Comparison of ENCODE assay signal across 11 cellular contexts in genomic region chr11:62687508-62688396, GRCh38. TPM values are rescaled to one million over a fixed set of nuclear protein-coding genes. Genes with fewer than 3 reads are reported as not detected.
A peak's percentile ranks its signal among the peaks of the same experiment; 100 is the strongest.
DNase-seq lines count a peak whose midpoint lies in the region; ATAC-seq and TF ChIP-seq lines count a peak whose summit lies in the region.
"Had no signal": no experiment of that assay in that cellular context is flagged by ENCODE, and none has a peak within 500 bp of the region (broad histone marks: within the 10 kb centered on the region; RNA-seq: fewer than 3 reads in every experiment).

No MANE protein-coding gene starts in this region.

- CTCF ChIA-PET in CD4-positive, alpha-beta T cell (lab: Charles Lee) = no interaction called here

- no peaks in the 10 kb centered on the region for H3K36me3 ChIP-seq in mucosa of descending colon (ENCODE audit: low read depth)

- peaks cover 10% of the 10 kb centered on the region for H3K27me3 ChIP-seq in CD4-positive, alpha-beta T cell (ENCODE audit: control insufficient read depth, insufficient read depth, low read length)

- H3K36me3 Mint-ChIP-seq in natural killer cell treated with Interleukin-12 subunit alpha and Interleukin-12 subunit beta and Interleukin-15 and Interleukin-18, amount 100 ng/mL, for 72 hours = peaks cover 5% of the 10 kb centered on the region
- no peaks in the 10 kb centered on the region for H3K36me3 Mint-ChIP-seq in natural killer cell
- peaks cover 19% of the 10 kb centered on the region for H3K36me3 Mint-ChIP-seq in CD4-positive, alpha-beta T cell (ENCODE audit: low read depth)

- H3K9me3 Mint-ChIP-seq in natural killer cell treated with Interleukin-12 subunit alpha and Interleukin-12 subunit beta and Interleukin-15 and Interleukin-18, amount 100 ng/mL, for 72 hours = no peaks in the 10 kb centered on the region
- H3K9me3 Mint-ChIP-seq in natural killer cell = no peaks in the 10 kb centered on the region
- H3K9me3 Mint-ChIP-seq in CD4-positive, alpha-beta T cell = no peaks in the 10 kb centered on the region
- H3K9me3 Mint-ChIP-seq: immature natural killer cell; T-helper 1 cell treated with Interleukin-12 subunit alpha and Interleukin-12 subunit beta and Interleukin-4 antibody, amounts not matched to agents 30 μg/mL and 1 μg/mL, for 36 hours had no signal

- POLR2A ChIA-PET in CD4-positive, alpha-beta T cell (lab: Charles Lee) = interaction anchor here (1.0 to 1.6 kb wide), 3 partner anchors 18 to 35 kb away, joined by 3 to 5 read pairs (median 3); partner anchors contain the start of genes C11orf98, CSKMT and INTS5

- intact Hi-C loops in natural killer cell (cut with micrococcal nuclease) (no loop called here), mucosa of descending colon (cut with DNase I, micrococcal nuclease) (no loop called here)
- intact Hi-C loops in CD4-positive, alpha-beta T cell (cut with DNase I, micrococcal nuclease) = no loop called here

- H3K9me3 ChIP-seq in mucosa of descending colon = no peaks in the 10 kb centered on the region
- H3K9me3 ChIP-seq in CD4-positive, alpha-beta T cell (ENCODE audit: control insufficient read depth, low read length) = no peaks in the 10 kb centered on the region

- H3K4me1 ChIP-seq in mucosa of descending colon (ENCODE audit: low read depth) = peaks cover 5% of the 10 kb centered on the region

- peaks cover 5 to 7% of the 10 kb centered on the region in 2 donors for H3K27me3 Mint-ChIP-seq in natural killer cell treated with Interleukin-12 subunit alpha and Interleukin-12 subunit beta and Interleukin-15 and Interleukin-18, amount 100 ng/mL, for 72 hours
- peaks cover 0 to 9% of the 10 kb centered on the region in 2 donors for H3K27me3 Mint-ChIP-seq in natural killer cell (ENCODE audit: low read depth in 2 of 2)
- peaks cover 11% of the 10 kb centered on the region for H3K27me3 Mint-ChIP-seq in CD4-positive, alpha-beta T cell

- H3K4me3 ChIP-seq in mucosa of descending colon = no peak overlapping the region

- TF ChIP-seq CTCF in natural killer cell (IDR thresholded peaks at IDR 0.05) (no peak), mucosa of descending colon (IDR thresholded peaks at IDR 0.05) (no peak)
- no peak for TF ChIP-seq CTCF in CD4-positive, alpha-beta T cell (IDR thresholded peaks at IDR 0.05)

- ATAC-seq in natural killer cell treated with Interleukin-12 subunit alpha and Interleukin-12 subunit beta and Interleukin-15 and Interleukin-18, amount 100 ng/mL, for 72 hours = peak; percentile 15 to 40
- ATAC-seq in natural killer cell (no peak), mucosa of descending colon (peak; percentile 37)
- ATAC-seq in CD4-positive, alpha-beta T cell (ENCODE audit: poor library complexity) = no peak

- H3K27ac ChIP-seq in caudate nucleus (ENCODE audit: low read depth, low read length) = no peak overlapping the region
- H3K27ac ChIP-seq in CD4-positive, alpha-beta T cell (ENCODE audit: low read depth, low read length) = no peak overlapping the region
- H3K27ac ChIP-seq: KMS-11 had no signal

- H3K4me1 Mint-ChIP-seq in natural killer cell treated with Interleukin-12 subunit alpha and Interleukin-12 subunit beta and Interleukin-15 and Interleukin-18, amount 100 ng/mL, for 72 hours (ENCODE audit: low read depth in 2 of 2) = no peaks in the 10 kb centered on the region
- H3K4me1 Mint-ChIP-seq in natural killer cell = no peaks in the 10 kb centered on the region
- H3K4me1 Mint-ChIP-seq in CD4-positive, alpha-beta T cell (ENCODE audit: low read depth) = no peaks in the 10 kb centered on the region
- H3K4me1 Mint-ChIP-seq: immature natural killer cell had no signal

- DNase-seq in natural killer cell treated with Interleukin-12 subunit alpha and Interleukin-12 subunit beta and Interleukin-15 and Interleukin-18, amount 100 ng/mL, for 72 hours (ENCODE audit: low spot score) = no peak
- no peak for DNase-seq in natural killer cell
- peak in 1 of 3 donors; percentile 56 for DNase-seq in mucosa of descending colon
- DNase-seq in caudate nucleus (lab: John Stamatoyannopoulos, UW) = no peak
- no peak for DNase-seq in CD4-positive, alpha-beta T cell
- DNase-seq in HK-2 (ENCODE audit: unreplicated experiment) = no peak
- DNase-seq: dermis blood vessel endothelial cell, immature natural killer cell, NCI-H774 had no signal

- no peak overlapping the region for H3K27ac Mint-ChIP-seq in natural killer cell treated with Interleukin-12 subunit alpha and Interleukin-12 subunit beta and Interleukin-15 and Interleukin-18, amount 100 ng/mL, for 72 hours
- no peak overlapping the region for H3K27ac Mint-ChIP-seq in natural killer cell
- H3K27ac Mint-ChIP-seq in CD4-positive, alpha-beta T cell = no peak overlapping the region
- H3K27ac Mint-ChIP-seq: immature natural killer cell; T-helper 1 cell treated with Interleukin-12 subunit alpha and Interleukin-12 subunit beta and Interleukin-4 antibody, amounts not matched to agents 30 μg/mL and 1 μg/mL, for 36 hours had no signal

- H3K4me3 Mint-ChIP-seq in natural killer cell treated with Interleukin-12 subunit alpha and Interleukin-12 subunit beta and Interleukin-15 and Interleukin-18, amount 100 ng/mL, for 72 hours = no peak overlapping the region
- H3K4me3 Mint-ChIP-seq in natural killer cell = no peak overlapping the region
- H3K4me3 Mint-ChIP-seq in CD4-positive, alpha-beta T cell = no peak overlapping the region
- H3K4me3 Mint-ChIP-seq: immature natural killer cell; T-helper 1 cell treated with Interleukin-12 subunit alpha and Interleukin-12 subunit beta and Interleukin-4 antibody, amounts not matched to agents 30 μg/mL and 1 μg/mL, for 36 hours had no signal

RNA-seq across cellular contexts. Expression of gene LRRN4CL, which starts 1.6 kb away (rescaled TPM):
- total RNA-seq in natural killer cell treated with Interleukin-12 subunit alpha and Interleukin-12 subunit beta and Interleukin-15 and Interleukin-18, amount 100 ng/mL, for 72 hours = under 1 TPM; 0.36 to 0.52 TPM
- not detected for total RNA-seq in natural killer cell
- total RNA-seq in mucosa of descending colon = 10 to 100 TPM in 1 of 3 donors, 1 to 10 TPM in 2; 1.2 to 11.5 (median 5.6) TPM
- total RNA-seq in CD4-positive, alpha-beta T cell = not detected

RNA-seq across cellular contexts. Expression of gene UBXN1, which starts 8.9 kb away (rescaled TPM):
- total RNA-seq in natural killer cell treated with Interleukin-12 subunit alpha and Interleukin-12 subunit beta and Interleukin-15 and Interleukin-18, amount 100 ng/mL, for 72 hours = 100 to 1,000 TPM in 1 of 2 donors, 10 to 100 TPM in 1; 91.1 to 124 TPM
- 100 to 1,000 TPM; 179 to 238 (median 238) TPM for total RNA-seq in natural killer cell
- 100 to 1,000 TPM in 1 of 3 donors, 10 to 100 TPM in 2; 79.2 to 138 (median 87.3) TPM for total RNA-seq in mucosa of descending colon
- total RNA-seq in CD4-positive, alpha-beta T cell = 100 to 1,000 TPM; 196 to 222 TPM

RNA-seq across cellular contexts. Expression of gene LBHD1, which starts 15.7 kb away (rescaled TPM):
- 10 to 100 TPM; 20.9 to 33.7 TPM for total RNA-seq in natural killer cell treated with Interleukin-12 subunit alpha and Interleukin-12 subunit beta and Interleukin-15 and Interleukin-18, amount 100 ng/mL, for 72 hours
- total RNA-seq in natural killer cell (10 to 100 TPM; 17.4 to 29.1 (median 20.4) TPM), mucosa of descending colon (10 to 100 TPM in 2 of 3 donors, 1 to 10 TPM in 1; 7.4 to 10.6 (median 10.6) TPM)
- 10 to 100 TPM; 10.4 to 10.5 TPM for total RNA-seq in CD4-positive, alpha-beta T cell

RNA-seq across cellular contexts. Expression of gene UQCC3, which starts 16.3 kb away (rescaled TPM):
- total RNA-seq in natural killer cell treated with Interleukin-12 subunit alpha and Interleukin-12 subunit beta and Interleukin-15 and Interleukin-18, amount 100 ng/mL, for 72 hours = 1 to 10 TPM; 6.1 to 8.8 TPM
- 1 to 10 TPM; 3.9 to 5.2 (median 4.0) TPM for total RNA-seq in natural killer cell
- 10 to 100 TPM in 2 of 3 donors, 1 to 10 TPM in 1; 9.0 to 12.1 (median 10.8) TPM for total RNA-seq in mucosa of descending colon
- 1 to 10 TPM; 1.5 to 2.3 TPM for total RNA-seq in CD4-positive, alpha-beta T cell

RNA-seq across cellular contexts. Expression of gene BSCL2, which starts 19.5 kb away (rescaled TPM):
- 10 to 100 TPM; 18.7 to 38.3 TPM for total RNA-seq in natural killer cell treated with Interleukin-12 subunit alpha and Interleukin-12 subunit beta and Interleukin-15 and Interleukin-18, amount 100 ng/mL, for 72 hours
- total RNA-seq in natural killer cell (10 to 100 TPM; 19.7 to 22.0 (median 21.2) TPM), mucosa of descending colon (10 to 100 TPM; 59.0 to 63.4 (median 61.0) TPM)
- total RNA-seq in CD4-positive, alpha-beta T cell = 10 to 100 TPM; 17.1 to 20.0 TPM

Comparison
In these comparisons a context has a peak if more than half of its experiments do, and no peak if none do; other contexts are left out.
1. ATAC-seq: peak in natural killer cell treated with Interleukin-12 subunit alpha and Interleukin-12 subunit beta and Interleukin-15 and Interleukin-18, amount 100 ng/mL, for 72 hours (2 of 2) and mucosa of descending colon (single experiment); none in natural killer cell (0 of 3) and CD4-positive, alpha-beta T cell (single experiment).